ENCODE assay signal across 2 cellular contexts in the genomic region with DNA sequence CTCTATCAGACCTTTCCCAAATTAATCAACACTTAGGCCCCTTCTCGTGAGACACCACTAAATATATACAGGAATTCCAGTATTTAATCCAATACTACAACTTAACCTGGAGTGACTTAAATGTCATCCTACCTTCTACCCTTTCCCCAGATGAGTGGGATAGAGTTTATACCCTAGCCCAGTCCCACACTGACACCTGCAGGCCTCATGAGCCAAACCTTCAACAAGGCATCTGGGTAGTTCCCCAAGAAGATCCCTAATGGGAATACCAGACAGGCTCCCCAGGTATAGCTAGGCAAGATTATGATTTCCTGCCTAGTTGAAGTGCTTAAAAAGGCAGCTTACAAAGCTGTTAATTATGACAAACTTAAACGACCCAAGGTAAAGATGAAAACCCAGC.
TF ChIP-seq lines count a peak whose summit lies in the region.

No MANE protein-coding gene starts in this region.

TF ChIP-seq in SK-N-SH, 30 proteins besides CTCF, POLR2A, EP300 and RAD21:
- no peak for TF ChIP-seq POLR2AphosphoS5 (IDR thresholded peaks at IDR 0.05; ENCODE audit: low read depth, low read length)
- TF ChIP-seq RFX5 (IDR thresholded peaks at IDR 0.05; ENCODE audit: low read length) = no peak
- TF ChIP-seq NRF1 (IDR thresholded peaks at IDR 0.05; ENCODE audit: low read depth, low read length) = no peak
- TF ChIP-seq, protein P1, sequence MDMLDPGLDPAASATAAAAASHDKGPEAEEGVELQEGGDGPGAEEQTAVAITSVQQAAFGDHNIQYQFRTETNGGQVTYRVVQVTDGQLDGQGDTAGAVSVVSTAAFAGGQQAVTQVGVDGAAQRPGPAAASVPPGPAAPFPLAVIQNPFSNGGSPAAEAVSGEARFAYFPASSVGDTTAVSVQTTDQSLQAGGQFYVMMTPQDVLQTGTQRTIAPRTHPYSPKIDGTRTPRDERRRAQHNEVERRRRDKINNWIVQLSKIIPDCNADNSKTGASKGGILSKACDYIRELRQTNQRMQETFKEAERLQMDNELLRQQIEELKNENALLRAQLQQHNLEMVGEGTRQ (IDR thresholded peaks at IDR 0.05; ENCODE audit: borderline replicate concordance, low read depth, low read length) = no peak
- TF ChIP-seq, protein P2, sequence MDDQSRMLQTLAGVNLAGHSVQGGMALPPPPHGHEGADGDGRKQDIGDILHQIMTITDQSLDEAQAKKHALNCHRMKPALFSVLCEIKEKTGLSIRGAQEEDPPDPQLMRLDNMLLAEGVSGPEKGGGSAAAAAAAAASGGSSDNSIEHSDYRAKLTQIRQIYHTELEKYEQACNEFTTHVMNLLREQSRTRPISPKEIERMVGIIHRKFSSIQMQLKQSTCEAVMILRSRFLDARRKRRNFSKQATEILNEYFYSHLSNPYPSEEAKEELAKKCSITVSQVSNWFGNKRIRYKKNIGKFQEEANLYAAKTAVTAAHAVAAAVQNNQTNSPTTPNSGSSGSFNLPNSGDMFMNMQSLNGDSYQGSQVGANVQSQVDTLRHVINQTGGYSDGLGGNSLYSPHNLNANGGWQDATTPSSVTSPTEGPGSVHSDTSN (IDR thresholded peaks at IDR 0.05) = no peak
- no peak for TF ChIP-seq FOXJ3 (CRISPR knock-in tag; IDR thresholded peaks at IDR 0.05)
- no peak for TF ChIP-seq NFIC (IDR thresholded peaks at IDR 0.05; ENCODE audit: borderline replicate concordance)
- no peak for TF ChIP-seq ELF1 (IDR thresholded peaks at IDR 0.05)
- TF ChIP-seq RXRA (IDR thresholded peaks at IDR 0.05; ENCODE audit: borderline replicate concordance, low read depth) = no peak
- no peak for TF ChIP-seq MXI1 (IDR thresholded peaks at IDR 0.05; ENCODE audit: low read depth, low read length)
- TF ChIP-seq CHD2 (IDR thresholded peaks at IDR 0.05; ENCODE audit: low read length, partially characterized antibody) = no peak
- TF ChIP-seq, protein P3, sequence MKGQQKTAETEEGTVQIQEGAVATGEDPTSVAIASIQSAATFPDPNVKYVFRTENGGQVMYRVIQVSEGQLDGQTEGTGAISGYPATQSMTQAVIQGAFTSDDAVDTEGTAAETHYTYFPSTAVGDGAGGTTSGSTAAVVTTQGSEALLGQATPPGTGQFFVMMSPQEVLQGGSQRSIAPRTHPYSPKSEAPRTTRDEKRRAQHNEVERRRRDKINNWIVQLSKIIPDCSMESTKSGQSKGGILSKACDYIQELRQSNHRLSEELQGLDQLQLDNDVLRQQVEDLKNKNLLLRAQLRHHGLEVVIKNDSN (IDR thresholded peaks at IDR 0.05; ENCODE audit: borderline replicate concordance, low read depth) = no peak
- TF ChIP-seq, protein P4, sequence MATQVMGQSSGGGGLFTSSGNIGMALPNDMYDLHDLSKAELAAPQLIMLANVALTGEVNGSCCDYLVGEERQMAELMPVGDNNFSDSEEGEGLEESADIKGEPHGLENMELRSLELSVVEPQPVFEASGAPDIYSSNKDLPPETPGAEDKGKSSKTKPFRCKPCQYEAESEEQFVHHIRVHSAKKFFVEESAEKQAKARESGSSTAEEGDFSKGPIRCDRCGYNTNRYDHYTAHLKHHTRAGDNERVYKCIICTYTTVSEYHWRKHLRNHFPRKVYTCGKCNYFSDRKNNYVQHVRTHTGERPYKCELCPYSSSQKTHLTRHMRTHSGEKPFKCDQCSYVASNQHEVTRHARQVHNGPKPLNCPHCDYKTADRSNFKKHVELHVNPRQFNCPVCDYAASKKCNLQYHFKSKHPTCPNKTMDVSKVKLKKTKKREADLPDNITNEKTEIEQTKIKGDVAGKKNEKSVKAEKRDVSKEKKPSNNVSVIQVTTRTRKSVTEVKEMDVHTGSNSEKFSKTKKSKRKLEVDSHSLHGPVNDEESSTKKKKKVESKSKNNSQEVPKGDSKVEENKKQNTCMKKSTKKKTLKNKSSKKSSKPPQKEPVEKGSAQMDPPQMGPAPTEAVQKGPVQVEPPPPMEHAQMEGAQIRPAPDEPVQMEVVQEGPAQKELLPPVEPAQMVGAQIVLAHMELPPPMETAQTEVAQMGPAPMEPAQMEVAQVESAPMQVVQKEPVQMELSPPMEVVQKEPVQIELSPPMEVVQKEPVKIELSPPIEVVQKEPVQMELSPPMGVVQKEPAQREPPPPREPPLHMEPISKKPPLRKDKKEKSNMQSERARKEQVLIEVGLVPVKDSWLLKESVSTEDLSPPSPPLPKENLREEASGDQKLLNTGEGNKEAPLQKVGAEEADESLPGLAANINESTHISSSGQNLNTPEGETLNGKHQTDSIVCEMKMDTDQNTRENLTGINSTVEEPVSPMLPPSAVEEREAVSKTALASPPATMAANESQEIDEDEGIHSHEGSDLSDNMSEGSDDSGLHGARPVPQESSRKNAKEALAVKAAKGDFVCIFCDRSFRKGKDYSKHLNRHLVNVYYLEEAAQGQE (IDR thresholded peaks at IDR 0.05; ENCODE audit: low read depth, low read length) = no peak

TF ChIP-seq in SK-N-SH treated with all-trans-retinoic acid at 6 μM for 48 hours, 23 proteins besides CTCF, POLR2A, EP300 and RAD21:
- TF ChIP-seq ZNF70 (CRISPR knock-in tag; IDR thresholded peaks at IDR 0.05) = no peak
- TF ChIP-seq GLIS3 (CRISPR knock-in tag; IDR thresholded peaks at IDR 0.05) = no peak
- TF ChIP-seq SNAI2 (CRISPR knock-in tag; IDR thresholded peaks at IDR 0.05) = no peak
- TF ChIP-seq ZFP30 (CRISPR knock-in tag; IDR thresholded peaks at IDR 0.05) = no peak
- TF ChIP-seq ESRRG (CRISPR knock-in tag; IDR thresholded peaks at IDR 0.05) = no peak
- no peak for TF ChIP-seq ZC3H10 (CRISPR knock-in tag; IDR thresholded peaks at IDR 0.05)
- TF ChIP-seq ZNF565 (CRISPR knock-in tag; conservative IDR thresholded peaks at IDR 0.05; ENCODE audit: low read depth) = no peak
- TF ChIP-seq, protein P5, sequence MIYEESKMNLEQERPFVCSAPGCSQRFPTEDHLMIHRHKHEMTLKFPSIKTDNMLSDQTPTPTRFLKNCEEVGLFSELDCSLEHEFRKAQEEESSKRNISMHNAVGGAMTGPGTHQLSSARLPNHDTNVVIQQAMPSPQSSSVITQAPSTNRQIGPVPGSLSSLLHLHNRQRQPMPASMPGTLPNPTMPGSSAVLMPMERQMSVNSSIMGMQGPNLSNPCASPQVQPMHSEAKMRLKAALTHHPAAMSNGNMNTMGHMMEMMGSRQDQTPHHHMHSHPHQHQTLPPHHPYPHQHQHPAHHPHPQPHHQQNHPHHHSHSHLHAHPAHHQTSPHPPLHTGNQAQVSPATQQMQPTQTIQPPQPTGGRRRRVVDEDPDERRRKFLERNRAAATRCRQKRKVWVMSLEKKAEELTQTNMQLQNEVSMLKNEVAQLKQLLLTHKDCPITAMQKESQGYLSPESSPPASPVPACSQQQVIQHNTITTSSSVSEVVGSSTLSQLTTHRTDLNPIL (CRISPR knock-in tag; IDR thresholded peaks at IDR 0.05; ENCODE audit: low read depth) = no peak
- no peak for TF ChIP-seq TOX (CRISPR knock-in tag; IDR thresholded peaks at IDR 0.05; ENCODE audit: borderline replicate concordance)
- no peak for TF ChIP-seq PPARA (CRISPR knock-in tag; IDR thresholded peaks at IDR 0.05; ENCODE audit: borderline replicate concordance)
- TF ChIP-seq, protein P6, sequence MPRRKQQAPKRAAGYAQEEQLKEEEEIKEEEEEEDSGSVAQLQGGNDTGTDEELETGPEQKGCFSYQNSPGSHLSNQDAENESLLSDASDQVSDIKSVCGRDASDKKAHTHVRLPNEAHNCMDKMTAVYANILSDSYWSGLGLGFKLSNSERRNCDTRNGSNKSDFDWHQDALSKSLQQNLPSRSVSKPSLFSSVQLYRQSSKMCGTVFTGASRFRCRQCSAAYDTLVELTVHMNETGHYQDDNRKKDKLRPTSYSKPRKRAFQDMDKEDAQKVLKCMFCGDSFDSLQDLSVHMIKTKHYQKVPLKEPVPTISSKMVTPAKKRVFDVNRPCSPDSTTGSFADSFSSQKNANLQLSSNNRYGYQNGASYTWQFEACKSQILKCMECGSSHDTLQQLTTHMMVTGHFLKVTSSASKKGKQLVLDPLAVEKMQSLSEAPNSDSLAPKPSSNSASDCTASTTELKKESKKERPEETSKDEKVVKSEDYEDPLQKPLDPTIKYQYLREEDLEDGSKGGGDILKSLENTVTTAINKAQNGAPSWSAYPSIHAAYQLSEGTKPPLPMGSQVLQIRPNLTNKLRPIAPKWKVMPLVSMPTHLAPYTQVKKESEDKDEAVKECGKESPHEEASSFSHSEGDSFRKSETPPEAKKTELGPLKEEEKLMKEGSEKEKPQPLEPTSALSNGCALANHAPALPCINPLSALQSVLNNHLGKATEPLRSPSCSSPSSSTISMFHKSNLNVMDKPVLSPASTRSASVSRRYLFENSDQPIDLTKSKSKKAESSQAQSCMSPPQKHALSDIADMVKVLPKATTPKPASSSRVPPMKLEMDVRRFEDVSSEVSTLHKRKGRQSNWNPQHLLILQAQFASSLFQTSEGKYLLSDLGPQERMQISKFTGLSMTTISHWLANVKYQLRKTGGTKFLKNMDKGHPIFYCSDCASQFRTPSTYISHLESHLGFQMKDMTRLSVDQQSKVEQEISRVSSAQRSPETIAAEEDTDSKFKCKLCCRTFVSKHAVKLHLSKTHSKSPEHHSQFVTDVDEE (CRISPR knock-in tag; IDR thresholded peaks at IDR 0.05) = no peak
- TF ChIP-seq, protein P7, sequence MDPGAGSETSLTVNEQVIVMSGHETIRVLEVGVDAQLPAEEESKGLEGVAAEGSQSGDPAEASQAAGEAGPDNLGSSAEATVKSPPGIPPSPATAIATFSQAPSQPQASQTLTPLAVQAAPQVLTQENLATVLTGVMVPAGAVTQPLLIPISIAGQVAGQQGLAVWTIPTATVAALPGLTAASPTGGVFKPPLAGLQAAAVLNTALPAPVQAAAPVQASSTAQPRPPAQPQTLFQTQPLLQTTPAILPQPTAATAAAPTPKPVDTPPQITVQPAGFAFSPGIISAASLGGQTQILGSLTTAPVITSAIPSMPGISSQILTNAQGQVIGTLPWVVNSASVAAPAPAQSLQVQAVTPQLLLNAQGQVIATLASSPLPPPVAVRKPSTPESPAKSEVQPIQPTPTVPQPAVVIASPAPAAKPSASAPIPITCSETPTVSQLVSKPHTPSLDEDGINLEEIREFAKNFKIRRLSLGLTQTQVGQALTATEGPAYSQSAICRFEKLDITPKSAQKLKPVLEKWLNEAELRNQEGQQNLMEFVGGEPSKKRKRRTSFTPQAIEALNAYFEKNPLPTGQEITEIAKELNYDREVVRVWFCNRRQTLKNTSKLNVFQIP (CRISPR knock-in tag; IDR thresholded peaks at IDR 0.05; ENCODE audit: borderline replicate concordance, low read depth) = no peak
- TF ChIP-seq ZFP3 (CRISPR knock-in tag; IDR thresholded peaks at IDR 0.05) = no peak
